ENCODE assay signal across 8 cellular contexts in genomic region chr1:173868266-173869107, GRCh38. TPM values are rescaled to one million over a fixed set of nuclear protein-coding genes. Genes with fewer than 3 reads are reported as not detected.
DNase-seq lines count a peak whose midpoint lies in the region; ATAC-seq, FAIRE-seq and TF ChIP-seq lines count a peak whose summit lies in the region.

Gene ZBTB37 (plus strand): TSS chr1:173868380. CDS start chr1:173870226, 1,846 bp downstream.

- peaks cover 10% of the 10 kb centered on the region; the same call in 1 of the 2 replicates for H4K20me1 ChIP-seq in SU-DHL-6 (ENCODE audit: low read depth, low read length)

- peak within 1 kb of the TSS; percentile 97 for H3K4me3 Mint-ChIP-seq in activated naive CD8-positive, alpha-beta T cell treated with anti-CD3 and anti-CD28 coated beads, Interleukin-2, amount 10 ng/mL, durations not matched to agents 7 days and 5 days

- H3K79me2 ChIP-seq in SU-DHL-6 (ENCODE audit: insufficient read depth, low read length) = peaks cover 23% of the 10 kb centered on the region

- H3F3A ChIP-seq in SU-DHL-6 (ENCODE audit: insufficient read depth) = peaks cover 61% of the 10 kb centered on the region

- H3K27ac ChIP-seq in SU-DHL-6 (ENCODE audit: low read depth, low read length) = peak within 1 kb of the TSS; percentile 91

- peak within 1 kb of the TSS; percentile 93 for H3K4me2 ChIP-seq in SU-DHL-6 (ENCODE audit: low read depth, low read length, poor library complexity, severe bottlenecking)

- no peak for FAIRE-seq in urothelium cell line (lab: Jason Lieb, UNC)

- DNase-seq in GM12864 (ENCODE audit: low read depth) (no peak), NCI-H1417 treated with DMSO at 0.1 percent for 48 hours (lab: John Stamatoyannopoulos, UW) (peak; percentile 51), left cardiac atrium (peak; percentile 91), pulmonary artery endothelial cell (ENCODE audit: low read depth, low spot score) (peak; percentile 45), urothelium cell line (ENCODE audit: low spot score) (peak; percentile 92)
- peak; percentile 97 for DNase-seq in activated naive CD8-positive, alpha-beta T cell treated with anti-CD3 and anti-CD28 coated beads, Interleukin-2, amount 10 ng/mL, durations not matched to agents 7 days and 5 days

- ATAC-seq in HG02763 (IDR thresholded peaks at IDR 0.05; ENCODE audit: unreplicated experiment) = peak; percentile 51
- ATAC-seq in activated naive CD8-positive, alpha-beta T cell treated with anti-CD3 and anti-CD28 coated beads, Interleukin-2, amount 10 ng/mL, durations not matched to agents 7 days and 5 days (ENCODE audit: low read depth) = peak; percentile 74
- ATAC-seq in left cardiac atrium = peak; percentile 60 to 85

- peaks cover 59% of the 10 kb centered on the region for H3K4me1 Mint-ChIP-seq in activated naive CD8-positive, alpha-beta T cell treated with anti-CD3 and anti-CD28 coated beads, Interleukin-2, amount 10 ng/mL, durations not matched to agents 7 days and 5 days

- peaks cover 40% of the 10 kb centered on the region for H3K36me3 ChIP-seq in SU-DHL-6 (ENCODE audit: low read length)

- H3K27me3 ChIP-seq in SU-DHL-6 (ENCODE audit: low read length) = no peaks in the 10 kb centered on the region

- H3K36me3 Mint-ChIP-seq in activated naive CD8-positive, alpha-beta T cell treated with anti-CD3 and anti-CD28 coated beads, Interleukin-2, amount 10 ng/mL, durations not matched to agents 7 days and 5 days = peaks cover 57% of the 10 kb centered on the region

- no peaks in the 10 kb centered on the region for H3K9me3 Mint-ChIP-seq in activated naive CD8-positive, alpha-beta T cell treated with anti-CD3 and anti-CD28 coated beads, Interleukin-2, amount 10 ng/mL, durations not matched to agents 7 days and 5 days

- POLR2A ChIA-PET in activated naive CD8-positive, alpha-beta T cell treated with anti-CD3 and anti-CD28 coated beads, Interleukin-2, amount 10 ng/mL, durations not matched to agents 7 days and 5 days (lab: Charles Lee) = interaction anchor here (0.6 to 2.3 kb wide), 19 partner anchors 9 to 1336 kb away, joined by 3 to 33 read pairs (median 4); partner anchors contain the start of genes CENPL, DARS2, KLHL20 and PRDX6

- H2AFZ ChIP-seq in SU-DHL-6 (ENCODE audit: low read depth, low read length, severe bottlenecking) = peak within 1 kb of the TSS; percentile 87

- no peaks in the 10 kb centered on the region for H3K9me2 ChIP-seq in SU-DHL-6 (replicated peaks; ENCODE audit: insufficient read depth, low read length)

- TF ChIP-seq CTCF in GM12864 (IDR thresholded peaks at IDR 0.05; ENCODE audit: low read depth, low read length, missing control alignments) (no peak), SU-DHL-6 (IDR thresholded peaks at IDR 0.05; ENCODE audit: insufficient read depth, low read length, poor library complexity, severe bottlenecking) (no peak)

- H3K27ac Mint-ChIP-seq in activated naive CD8-positive, alpha-beta T cell treated with anti-CD3 and anti-CD28 coated beads, Interleukin-2, amount 10 ng/mL, durations not matched to agents 7 days and 5 days = peak within 1 kb of the TSS; percentile 95

- intact Hi-C loops in left cardiac atrium (cut with DNase I) = no loop called here

- no peaks in the 10 kb centered on the region for H3K27me3 Mint-ChIP-seq in activated naive CD8-positive, alpha-beta T cell treated with anti-CD3 and anti-CD28 coated beads, Interleukin-2, amount 10 ng/mL, durations not matched to agents 7 days and 5 days

- H3K9me3 ChIP-seq in SU-DHL-6 (ENCODE audit: insufficient read depth, low read length) = no peaks in the 10 kb centered on the region

- peak within 1 kb of the TSS; percentile 88 for H3K9ac ChIP-seq in SU-DHL-6 (ENCODE audit: low read length)

- H3K4me3 ChIP-seq in GM12864 (ENCODE audit: low read depth, low read length) (peak within 1 kb of the TSS; percentile 93), SU-DHL-6 (ENCODE audit: insufficient read depth, low read length, poor library complexity, severe bottlenecking) (peak within 1 kb of the TSS; percentile 99)

RNA-seq across cellular contexts. Expression of gene ZBTB37, which starts in this region (rescaled TPM):
- total RNA-seq in activated naive CD8-positive, alpha-beta T cell treated with anti-CD3 and anti-CD28 coated beads, Interleukin-2, amount 10 ng/mL, durations not matched to agents 7 days and 5 days = 10 to 100 TPM; 16.2 to 16.4 TPM
- total RNA-seq in left cardiac atrium (1 to 10 TPM; 9.3 to 9.4 TPM), pulmonary artery endothelial cell (3.6 and 5.6 TPM in 2 replicates)
